Comparison of ENCODE assay signal across 17 cellular contexts in genomic region chr2:72794572-72794971, GRCh38. TPM values are rescaled to one million over a fixed set of nuclear protein-coding genes. Genes with fewer than 3 reads are reported as not detected.
A peak's percentile ranks its signal among the peaks of the same experiment; 100 is the strongest.
DNase-seq lines count a peak whose midpoint lies in the region; ATAC-seq and TF ChIP-seq lines count a peak whose summit lies in the region.
"Had no signal": no experiment of that assay in that cellular context is flagged by ENCODE, and none has a peak within 500 bp of the region (broad histone marks: within the 10 kb centered on the region; RNA-seq: fewer than 3 reads in every experiment).

No MANE protein-coding gene starts in this region.

- H3K9me3 ChIP-seq in A673 (ENCODE audit: low read depth, low read length, poor library complexity, severe bottlenecking), result no peaks in the 10 kb centered on the region
- H3K9me3 ChIP-seq in T-helper 17 cell (ENCODE audit: control insufficient read depth, low read length, poor library complexity, severe bottlenecking), result no peaks in the 10 kb centered on the region
- H3K9me3 ChIP-seq: BLaER1 treated with 17β-estradiol and CSF1 and Interleukin-3, amounts not matched to agents 10 nM and 100 nM; gastroesophageal sphincter had no signal

- POLR2A ChIA-PET in A673 (lab: Charles Lee; ENCODE audit: low non-redundant PET), result no interaction called here

- TF ChIP-seq CTCF in A673 (conservative IDR thresholded peaks at IDR 0.05; ENCODE audit: low read depth, low read length), result no peak

- no peak overlapping the region for H3K4me3 ChIP-seq in A673 (ENCODE audit: low read depth, low read length, poor library complexity, severe bottlenecking)
- H3K4me3 ChIP-seq: BLaER1 treated with 17β-estradiol and CSF1 and Interleukin-3, amounts not matched to agents 10 nM and 100 nM; gastroesophageal sphincter had no signal

- H3K4me1 Mint-ChIP-seq in T-helper 17 cell, result peaks cover 15% of the 10 kb centered on the region

- ATAC-seq in T-helper 17 cell (no peak), HG03469 (IDR thresholded peaks at IDR 0.05; ENCODE audit: unreplicated experiment) (no peak)
- ATAC-seq: gastroesophageal sphincter had no signal

- no TSS peak for BruUV-seq in A673 (replicated peaks; lab: Mats Ljungman, UMichigan)

- no peaks in the 10 kb centered on the region for H3K27me3 ChIP-seq in A673 (replicated peaks; ENCODE audit: insufficient read depth, low read depth, low read length, poor library complexity)
- H3K27me3 ChIP-seq: BLaER1 treated with 17β-estradiol and CSF1 and Interleukin-3, amounts not matched to agents 10 nM and 100 nM; gastroesophageal sphincter had no signal

- H3K4me1 ChIP-seq in A673 (ENCODE audit: insufficient read depth, low read length, poor library complexity, severe bottlenecking), result peaks cover 6% of the 10 kb centered on the region

- H3K36me3 Mint-ChIP-seq in T-helper 17 cell (ENCODE audit: low read depth), result peaks cover 3% of the 10 kb centered on the region

- no peaks in the 10 kb centered on the region for H3K27me3 Mint-ChIP-seq in T-helper 17 cell
- H3K27me3 Mint-ChIP-seq: brain had no signal

- H3K27ac Mint-ChIP-seq in T-helper 17 cell, result peak overlapping the region; percentile 30

- DNase-seq in A673 (ENCODE audit: low spot score), result peak; percentile 6
- peak; percentile 31 for DNase-seq in EL
- no peak for DNase-seq in T-helper 17 cell
- DNase-seq in iris pigment epithelial cell (ENCODE audit: low read depth), result peak; percentile 25
- DNase-seq in anterior cingulate cortex (lab: John Stamatoyannopoulos, UW), result no peak
- no peak for DNase-seq in kidney glomerular epithelial cell (lab: John Stamatoyannopoulos, UW)
- DNase-seq in NCI-H2029 (lab: John Stamatoyannopoulos, UW), result no peak
- DNase-seq: activated CD4-positive, alpha-beta T cell treated with anti-CD3 and anti-CD28 coated beads, Interleukin-2, amount 50 U/mL, for 48 hours; effector CD4-positive, alpha-beta T cell; NCI-H2081 treated with DMSO at 0.1 percent for 48 hours; NCI-H82; SHP77 had no signal

- H3K27ac ChIP-seq in A673 (ENCODE audit: low read depth, low read length, poor library complexity, severe bottlenecking), result no peak overlapping the region
- H3K27ac ChIP-seq: BLaER1 treated with 17β-estradiol and CSF1 and Interleukin-3, amounts not matched to agents 10 nM and 100 nM; gastroesophageal sphincter; parathyroid adenoma had no signal

- CTCF ChIA-PET in A673 (lab: Charles Lee), result no interaction called here

- H3K4me3 Mint-ChIP-seq in T-helper 17 cell, result no peak overlapping the region

- no peaks in the 10 kb centered on the region for H3K36me3 ChIP-seq in A673 (ENCODE audit: insufficient read depth, low read length, poor library complexity, severe bottlenecking)
- H3K36me3 ChIP-seq: BLaER1 treated with 17β-estradiol and CSF1 and Interleukin-3, amounts not matched to agents 10 nM and 100 nM; gastroesophageal sphincter had no signal

- intact Hi-C loops in A673 (cut with micrococcal nuclease; ENCODE audit: unreplicated experiment), result no loop called here

RNA-seq across cellular contexts. Expression of gene EXOC6B, which starts 31.3 kb away (rescaled TPM):
- total RNA-seq in A673 (2021) (138 and 146 TPM in 2 replicates), T-helper 17 cell (10 to 100 TPM; 14.6 to 17.3 TPM)

Comparison
In these comparisons a context has a peak if more than half of its experiments do, and no peak if none do; other contexts are left out.
1. DNase-seq: peak in A673 (single experiment), EL (single experiment) and iris pigment epithelial cell (single experiment); none in T-helper 17 cell (0 of 3), anterior cingulate cortex (0 of 58), kidney glomerular epithelial cell (single experiment) and NCI-H2029 (single experiment).